In genomic region chr4:185730387-185730786, GRCh38 we compare ENCODE assay signal across 1 cellular context.
TF ChIP-seq lines count a peak whose summit lies in the region.

No MANE protein-coding gene starts in this region.

TF ChIP-seq in HepG2, 621 proteins besides CTCF, POLR2A, EP300 and RAD21 (continued from another document):
- TF ChIP-seq ZNF362 (CRISPR knock-in tag; IDR thresholded peaks at IDR 0.05; ENCODE audit: borderline replicate concordance) (no peak), AKAP8 (CRISPR knock-in tag; IDR thresholded peaks at IDR 0.05) (no peak), ZBTB14 (CRISPR knock-in tag; IDR thresholded peaks at IDR 0.05) (no peak)
